24 cellular contexts compared by ENCODE assay signal in genomic region chr5:135158315-135158697, GRCh38.
"Had no signal": no experiment of that assay in that cellular context is flagged by ENCODE, and none has a peak within 500 bp of the region (broad histone marks: within the 10 kb centered on the region; RNA-seq: fewer than 3 reads in every experiment).

No MANE protein-coding gene starts in this region.

- ATAC-seq: mucosa of descending colon; naive thymus-derived CD4-positive, alpha-beta T cell; natural killer cell treated with Interleukin-12 subunit alpha and Interleukin-12 subunit beta and Interleukin-15 and Interleukin-18, amount 100 ng/mL, for 72 hours; sciatic nerve; stimulated activated naive B cell treated with anti-CD40 and anti-IgM and Interleukin-4, amounts not matched to agents 10 μg/mL and 1 μg/mL and 100 μg/mL, for 72 hours; upper lobe of right lung had no signal

- FAIRE-seq: urothelium cell line had no signal

- H3K27ac ChIP-seq: hepatocyte, left ventricle myocardium inferior, ovary, right atrium auricular region, suprapubic skin, thoracic aorta, tibial artery, upper lobe of right lung had no signal

- H3K4me1 Mint-ChIP-seq: naive thymus-derived CD4-positive, alpha-beta T cell; stimulated activated naive B cell treated with anti-CD40 and anti-IgM and Interleukin-4, amounts not matched to agents 10 μg/mL and 1 μg/mL and 100 μg/mL, for 72 hours had no signal

- H3K4me1 ChIP-seq: left ventricle myocardium inferior, right atrium auricular region, suprapubic skin, tibial artery, upper lobe of right lung had no signal

- DNase-seq: islet precursor cell; left ventricle myocardium inferior; midbrain; mucosa of descending colon; naive thymus-derived CD4-positive, alpha-beta T cell; ovary; stimulated activated CD4-positive, alpha-beta T cell treated with anti-CD3 and anti-CD28 coated beads, Interleukin-12 subunit alpha, Interleukin-12 subunit beta, amount 100 ng/mL, for 4 hours; stimulated activated CD4-positive, alpha-beta T cell treated with anti-CD3 and anti-CD28 coated beads, Interleukin-15, amount 100 ng/mL, for 24 hours; stimulated activated CD4-positive, alpha-beta T cell treated with anti-CD3 and anti-CD28 coated beads, Interleukin-2, amount 100 ng/mL, for 24 hours; stimulated activated CD4-positive, alpha-beta T cell treated with anti-CD3 and anti-CD28 coated beads, Interleukin-4, amount 100 ng/mL, for 1 hour; stimulated activated naive B cell treated with anti-CD40 and anti-IgM and Interleukin-4, amounts not matched to agents 10 μg/mL and 1 μg/mL and 100 μg/mL, for 72 hours; tibial artery; upper lobe of right lung had no signal

- H3K4me3 ChIP-seq: hepatocyte, left ventricle myocardium inferior, lung, mucosa of descending colon, ovary, right atrium auricular region, skin epidermis, suprapubic skin, thoracic aorta, tibial artery, upper lobe of right lung had no signal

- H2AFZ ChIP-seq: hepatocyte had no signal

- H3K79me2 ChIP-seq: hepatocyte had no signal

- H3K9me3 ChIP-seq: suprapubic skin, upper lobe of right lung had no signal

- H3K27ac Mint-ChIP-seq: naive thymus-derived CD4-positive, alpha-beta T cell; natural killer cell treated with Interleukin-12 subunit alpha and Interleukin-12 subunit beta and Interleukin-15 and Interleukin-18, amount 100 ng/mL, for 72 hours; progenitor cell of endocrine pancreas; stimulated activated naive B cell treated with anti-CD40 and anti-IgM and Interleukin-4, amounts not matched to agents 10 μg/mL and 1 μg/mL and 100 μg/mL, for 72 hours; stimulated activated naive CD8-positive, alpha-beta T cell treated with anti-CD3 and anti-CD28 coated beads, Interleukin-15, Interleukin-2, amounts not matched to agents 100 ng/mL and 50 ng/mL, for 24 hours had no signal

- H3K4me3 Mint-ChIP-seq: naive thymus-derived CD4-positive, alpha-beta T cell; natural killer cell treated with Interleukin-12 subunit alpha and Interleukin-12 subunit beta and Interleukin-15 and Interleukin-18, amount 100 ng/mL, for 72 hours; stimulated activated naive B cell treated with anti-CD40 and anti-IgM and Interleukin-4, amounts not matched to agents 10 μg/mL and 1 μg/mL and 100 μg/mL, for 72 hours; stimulated activated naive CD8-positive, alpha-beta T cell treated with anti-CD3 and anti-CD28 coated beads, Interleukin-15, Interleukin-2, amounts not matched to agents 100 ng/mL and 50 ng/mL, for 24 hours had no signal

- H3K4me2 ChIP-seq: hepatocyte had no signal

- H3K36me3 ChIP-seq: left ventricle myocardium inferior, ovary, right atrium auricular region, suprapubic skin, thoracic aorta, tibial artery, upper lobe of right lung had no signal

- H3K27me3 ChIP-seq: hepatocyte, ovary, right atrium auricular region, tibial artery, upper lobe of right lung had no signal
